ENCODE assay signal across 8 cellular contexts in genomic region chr5:78984020-78984610, GRCh38. TPM values are rescaled to one million over a fixed set of nuclear protein-coding genes. Genes with fewer than 3 reads are reported as not detected.
A peak's percentile ranks its signal among the peaks of the same experiment; 100 is the strongest.
DNase-seq lines count a peak whose midpoint lies in the region; ATAC-seq and TF ChIP-seq lines count a peak whose summit lies in the region.

No MANE protein-coding gene starts in this region.

- H2AFZ ChIP-seq in neuronal stem cell (ENCODE audit: low read length), result peak overlapping the region; percentile 100

- peak overlapping the region; percentile 86 for H3K4me3 ChIP-seq in BLaER1
- peak overlapping the region; percentile 78 to 81 for H3K4me3 ChIP-seq in neuronal stem cell (ENCODE audit: low read length in 2 of 2)

- peak overlapping the region; percentile 91 for H3K9ac ChIP-seq in BLaER1
- H3K9ac ChIP-seq in neuronal stem cell (ENCODE audit: low read depth, low read length, poor library complexity), result no peak overlapping the region

- peak; percentile 4 for ATAC-seq in GM21367 (IDR thresholded peaks at IDR 0.05; ENCODE audit: unreplicated experiment)
- no peak for ATAC-seq in HG02884 (IDR thresholded peaks at IDR 0.05; ENCODE audit: unreplicated experiment)

- H3K4me2 ChIP-seq in BLaER1 (peak overlapping the region; percentile 88), neuronal stem cell (ENCODE audit: insufficient read depth, low read length, poor library complexity, severe bottlenecking) (peak overlapping the region; percentile 68)

- no peak overlapping the region for H2BK5ac ChIP-seq in neuronal stem cell (ENCODE audit: low read length)

- H2AK5ac ChIP-seq in neuronal stem cell (ENCODE audit: low read depth, low read length), result no peak overlapping the region

- no peaks in the 10 kb centered on the region for H4K20me1 ChIP-seq in BLaER1

- H3K4me1 ChIP-seq in BLaER1 (peaks cover 23% of the 10 kb centered on the region), neuronal stem cell (ENCODE audit: control insufficient read depth in 2 of 2, insufficient read depth in 1 of 2, low read depth in 1 of 2, low read length in 2 of 2) (peaks cover 10 to 14% of the 10 kb centered on the region in 2 donors)

- 0 out of 2 replicates have a peak, but pooled peaks have one; percentile 52 for TF ChIP-seq POLR2A in Raji (IDR thresholded peaks at IDR 0.05; ENCODE audit: insufficient read depth, low read depth, low read length)

- H4K8ac ChIP-seq in neuronal stem cell (ENCODE audit: low read depth, low read length), result no peak overlapping the region

- H3K23ac ChIP-seq in neuronal stem cell (ENCODE audit: low read depth, low read length, poor library complexity), result peak overlapping the region; percentile 96

- in situ Hi-C loops in KBM-7 (cut with MboI; ENCODE audit: low pct_unique_long_range_greater_than_20kb, low sequenced_read_pairs), result no loop called here

- H3K18ac ChIP-seq in neuronal stem cell (ENCODE audit: low read length), result peak overlapping the region; percentile 38

- H3K27ac ChIP-seq in BLaER1, result peak overlapping the region; percentile 93
- peak overlapping the region; percentile 76 for H3K27ac ChIP-seq in epithelial cell of prostate
- H3K27ac ChIP-seq in neuronal stem cell (replicated peaks; ENCODE audit: low read length), result peak overlapping the region; percentile 95

- H3K79me1 ChIP-seq in neuronal stem cell (ENCODE audit: low read depth, low read length), result no peaks in the 10 kb centered on the region

- H2BK15ac ChIP-seq in neuronal stem cell (ENCODE audit: low read length), result no peak overlapping the region

- H4K91ac ChIP-seq in neuronal stem cell (ENCODE audit: low read depth, low read length, poor library complexity), result no peak overlapping the region

- WGBS in neuronal stem cell (ENCODE audit: extremely low coverage in 2 of 2, insufficient read length in 2 of 2, insufficient replicate concordance in 1 of 2), 2 donors, result no CpG with 5 or more reads among the region's 19 CpGs

- DNase-seq in epithelial cell of prostate (ENCODE audit: low read depth, low spot score) (no peak), neuronal stem cell (ENCODE audit: low spot score) (peak; percentile 42), KBM-7 (no peak)
- DNase-seq in effector CD4-positive, alpha-beta T cell, result no peak

- no peak overlapping the region for H2BK12ac ChIP-seq in neuronal stem cell (ENCODE audit: low read length)

- H3K4ac ChIP-seq in neuronal stem cell (ENCODE audit: low read length), result no peak overlapping the region

- H3K9me3 ChIP-seq in BLaER1 (peaks cover 4% of the 10 kb centered on the region; the same call in 1 of the 2 replicates), neuronal stem cell (replicated peaks in 1 of 2; ENCODE audit: control insufficient read depth in 2 of 2, insufficient read depth in 1 of 2, low read depth in 1 of 2, low read length in 2 of 2) (peaks cover 0 to 2% of the 10 kb centered on the region in 2 donors)

- H3K36me3 ChIP-seq in BLaER1, result no peaks in the 10 kb centered on the region
- H3K36me3 ChIP-seq in neuronal stem cell (replicated peaks in 1 of 2; ENCODE audit: control insufficient read depth in 2 of 2, insufficient read depth in 2 of 2, low read length in 2 of 2), result no peaks in the 10 kb centered on the region

- no peak overlapping the region for H2BK120ac ChIP-seq in neuronal stem cell (ENCODE audit: low read depth, low read length)

- no peak overlapping the region for H3K14ac ChIP-seq in neuronal stem cell (ENCODE audit: low read length)

- H3K27me3 ChIP-seq in BLaER1 (no peaks in the 10 kb centered on the region), neuronal stem cell (ENCODE audit: control insufficient read depth in 3 of 3, insufficient read depth in 3 of 3, low read depth in 1 of 3, low read length in 3 of 3) (no peaks in the 10 kb centered on the region)

RNA-seq across cellular contexts. Expression of gene ARSB, which starts 1.0 kb away (rescaled TPM):
- polyA plus RNA-seq in neuronal stem cell (2013, experiment 1 of 2), result 11.9 TPM
- 12.5 TPM for polyA plus RNA-seq in neuronal stem cell (2013, experiment 2 of 2)
